1 cellular context compared by ENCODE assay signal in the genomic region with DNA sequence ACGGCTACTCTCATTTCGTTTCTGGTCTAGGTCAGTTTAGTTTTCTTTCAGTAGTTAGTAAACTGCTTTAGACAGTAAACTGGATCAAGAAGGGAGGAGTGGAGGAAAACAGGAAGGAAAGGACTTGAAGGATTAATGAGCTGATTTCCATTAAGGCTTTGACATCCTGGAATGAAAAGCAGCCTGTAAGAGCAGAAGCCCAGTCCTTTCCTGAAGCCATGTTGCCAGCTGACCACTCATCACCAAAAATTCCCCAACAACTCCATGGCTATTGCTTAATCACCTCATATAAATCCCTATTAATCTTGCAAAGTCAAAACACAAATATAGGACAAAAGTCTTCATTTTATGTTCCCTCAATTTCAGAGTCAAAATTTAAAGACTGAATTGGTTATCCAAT.
TF ChIP-seq lines count a peak whose summit lies in the region.

No MANE protein-coding gene starts in this region.

TF ChIP-seq in liver, 16 proteins besides CTCF, POLR2A, EP300 and RAD21 (continued from another document):
- TF ChIP-seq, protein P1, sequence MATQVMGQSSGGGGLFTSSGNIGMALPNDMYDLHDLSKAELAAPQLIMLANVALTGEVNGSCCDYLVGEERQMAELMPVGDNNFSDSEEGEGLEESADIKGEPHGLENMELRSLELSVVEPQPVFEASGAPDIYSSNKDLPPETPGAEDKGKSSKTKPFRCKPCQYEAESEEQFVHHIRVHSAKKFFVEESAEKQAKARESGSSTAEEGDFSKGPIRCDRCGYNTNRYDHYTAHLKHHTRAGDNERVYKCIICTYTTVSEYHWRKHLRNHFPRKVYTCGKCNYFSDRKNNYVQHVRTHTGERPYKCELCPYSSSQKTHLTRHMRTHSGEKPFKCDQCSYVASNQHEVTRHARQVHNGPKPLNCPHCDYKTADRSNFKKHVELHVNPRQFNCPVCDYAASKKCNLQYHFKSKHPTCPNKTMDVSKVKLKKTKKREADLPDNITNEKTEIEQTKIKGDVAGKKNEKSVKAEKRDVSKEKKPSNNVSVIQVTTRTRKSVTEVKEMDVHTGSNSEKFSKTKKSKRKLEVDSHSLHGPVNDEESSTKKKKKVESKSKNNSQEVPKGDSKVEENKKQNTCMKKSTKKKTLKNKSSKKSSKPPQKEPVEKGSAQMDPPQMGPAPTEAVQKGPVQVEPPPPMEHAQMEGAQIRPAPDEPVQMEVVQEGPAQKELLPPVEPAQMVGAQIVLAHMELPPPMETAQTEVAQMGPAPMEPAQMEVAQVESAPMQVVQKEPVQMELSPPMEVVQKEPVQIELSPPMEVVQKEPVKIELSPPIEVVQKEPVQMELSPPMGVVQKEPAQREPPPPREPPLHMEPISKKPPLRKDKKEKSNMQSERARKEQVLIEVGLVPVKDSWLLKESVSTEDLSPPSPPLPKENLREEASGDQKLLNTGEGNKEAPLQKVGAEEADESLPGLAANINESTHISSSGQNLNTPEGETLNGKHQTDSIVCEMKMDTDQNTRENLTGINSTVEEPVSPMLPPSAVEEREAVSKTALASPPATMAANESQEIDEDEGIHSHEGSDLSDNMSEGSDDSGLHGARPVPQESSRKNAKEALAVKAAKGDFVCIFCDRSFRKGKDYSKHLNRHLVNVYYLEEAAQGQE (IDR thresholded peaks at IDR 0.05): peak; percentile 16
